In the genomic region with DNA sequence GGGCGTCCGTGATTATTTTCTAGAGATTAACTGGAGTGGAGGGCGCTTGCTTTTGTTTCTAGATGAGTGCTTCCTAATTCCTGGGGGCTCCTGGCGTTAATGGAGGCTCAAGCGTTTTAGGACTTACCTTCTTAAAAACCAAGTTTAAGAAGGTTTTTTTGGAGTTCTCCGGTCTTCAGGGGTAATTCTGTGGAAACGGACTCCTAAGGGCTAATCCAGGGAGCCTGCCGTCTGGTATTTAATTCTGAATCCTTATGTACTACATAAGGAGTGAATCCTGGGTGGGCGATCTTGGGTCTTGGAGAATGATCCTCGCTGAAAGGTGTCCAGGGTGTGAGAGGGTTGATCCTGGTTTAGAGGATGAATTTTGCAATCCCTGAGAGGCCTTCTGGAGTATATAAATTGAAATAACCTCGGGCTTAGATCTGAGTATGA, we compare ENCODE assay signal across 8 cellular contexts. TPM values are rescaled to one million over a fixed set of nuclear protein-coding genes. Genes with fewer than 3 reads are reported as not detected.
DNase-seq lines count a peak whose midpoint lies in the region; ATAC-seq and TF ChIP-seq lines count a peak whose summit lies in the region.

No MANE protein-coding gene starts in this region.

- POLR2A ChIA-PET in CD8-positive, alpha-beta T cell (lab: Charles Lee) = interaction anchor here (0.7 to 2.4 kb wide), 26 partner anchors 14 to 380 kb away, joined by 3 to 16 read pairs (median 4); partner anchors contain the start of genes AKT1S1, ALDH16A1, AP2A1 and FLT3LG

- H3K4me1 Mint-ChIP-seq in CD8-positive, alpha-beta T cell (ENCODE audit: low read depth) = peaks cover 59% of the 10 kb centered on the region

- no peaks in the 10 kb centered on the region for H3K9me3 ChIP-seq in CD8-positive, alpha-beta T cell (ENCODE audit: low read length)
- no peaks in the 10 kb centered on the region for H3K9me3 ChIP-seq in ovary

- H3K27ac Mint-ChIP-seq in CD8-positive, alpha-beta T cell = peak overlapping the region; percentile 98

- peak overlapping the region; percentile 95 for H3K4me3 ChIP-seq in CD8-positive, alpha-beta T cell (ENCODE audit: low read depth, low read length)
- H3K4me3 ChIP-seq in ovary = peak overlapping the region; percentile 72

- peaks cover 62% of the 10 kb centered on the region for H3K36me3 Mint-ChIP-seq in CD8-positive, alpha-beta T cell

- peak overlapping the region; percentile 95 for H3K27ac ChIP-seq in CD8-positive, alpha-beta T cell (ENCODE audit: low read depth, low read length)
- H3K27ac ChIP-seq in epithelial cell of prostate (peak overlapping the region; percentile 87), ovary (peak overlapping the region; percentile 87 to 89)

- ATAC-seq in CD8-positive, alpha-beta T cell = no peak

- peaks cover 33% of the 10 kb centered on the region for H3K4me1 ChIP-seq in CD8-positive, alpha-beta T cell (ENCODE audit: insufficient read depth, low read length)
- H3K4me1 ChIP-seq in ovary (ENCODE audit: insufficient read depth) = peaks cover 8% of the 10 kb centered on the region

- TF ChIP-seq CTCF in CD8-positive, alpha-beta T cell (IDR thresholded peaks at IDR 0.05) = no peak
- peak in 1 of 3 donors; percentile 3 for TF ChIP-seq CTCF in ovary (IDR thresholded peaks at IDR 0.05)

- WGBS in ovary, 3 donors = 0 to 1% (median 0%) methylated on average over 11 of the region's 11 CpGs

- no peaks in the 10 kb centered on the region for H3K9me3 Mint-ChIP-seq in CD8-positive, alpha-beta T cell

- no peaks in the 10 kb centered on the region for H3K27me3 ChIP-seq in CD8-positive, alpha-beta T cell (ENCODE audit: insufficient read depth, low read length)
- no peaks in the 10 kb centered on the region for H3K27me3 ChIP-seq in ovary

- peak overlapping the region; percentile 100 for H3K4me3 Mint-ChIP-seq in CD8-positive, alpha-beta T cell

- H3K27me3 Mint-ChIP-seq in CD8-positive, alpha-beta T cell (ENCODE audit: low read depth) = no peaks in the 10 kb centered on the region

- TF ChIP-seq POLR2A in ovary (IDR thresholded peaks at IDR 0.05) = no peak

- H3K36me3 ChIP-seq in CD8-positive, alpha-beta T cell (ENCODE audit: insufficient read depth, low read length) = peaks cover 42% of the 10 kb centered on the region
- H3K36me3 ChIP-seq in ovary = no peaks in the 10 kb centered on the region

- intact Hi-C loops in CD8-positive, alpha-beta T cell (cut with DNase I, micrococcal nuclease) = loop anchor here (1.0 to 2.0 kb wide), 12 partner anchors 9 to 381 kb away; partner anchors contain the start of genes RPL13A (in 2 of the 2), AKT1S1 (in 1 of the 2), ALDH16A1 (in 1 of the 2) and BCL2L12 (in 1 of the 2)
- intact Hi-C loops in ovary (cut with DNase I) = loop anchor here in 1 of 4 donors (5.0 kb wide), 1 partner anchor 181 kb away; the partner anchor contains the start of gene PRMT1

- no peak for TF ChIP-seq EP300 in ovary (IDR thresholded peaks at IDR 0.05)

- CTCF ChIA-PET in CD8-positive, alpha-beta T cell (lab: Charles Lee) = interaction anchor here (0.6 to 5.2 kb wide), 9 partner anchors 9 to 180 kb away, joined by 3 to 27 read pairs (median 4); partner anchors contain the start of genes FLT3LG and RPL13A

- no peak for DNase-seq in CD8-positive, alpha-beta T cell
- no peak for DNase-seq in epithelial cell of prostate (ENCODE audit: low read depth, low spot score)
- DNase-seq in ovary = no peak
- no peak for DNase-seq in SK-N-DZ (ENCODE audit: low spot score)
- DNase-seq in nucleus accumbens (lab: John Stamatoyannopoulos, UW) = no peak
- DNase-seq in SIG-M5 treated with dmso at 0.1 percent for 504 hours (lab: John Stamatoyannopoulos, UW; ENCODE audit: unreplicated experiment) = no peak
- no peak for DNase-seq in SW480 (ENCODE audit: low spot score)

TF ChIP-seq in PFSK-1, 5 proteins besides CTCF, POLR2A, EP300 and RAD21:
- TF ChIP-seq SIN3A (IDR thresholded peaks at IDR 0.05; ENCODE audit: borderline replicate concordance, insufficient read depth, low read length) (peak; percentile 88; the same call in 1 of the 2 replicates), POLR2AphosphoS5 (IDR thresholded peaks at IDR 0.05; ENCODE audit: low read depth, low read length) (no peak)
- TF ChIP-seq, protein P1, sequence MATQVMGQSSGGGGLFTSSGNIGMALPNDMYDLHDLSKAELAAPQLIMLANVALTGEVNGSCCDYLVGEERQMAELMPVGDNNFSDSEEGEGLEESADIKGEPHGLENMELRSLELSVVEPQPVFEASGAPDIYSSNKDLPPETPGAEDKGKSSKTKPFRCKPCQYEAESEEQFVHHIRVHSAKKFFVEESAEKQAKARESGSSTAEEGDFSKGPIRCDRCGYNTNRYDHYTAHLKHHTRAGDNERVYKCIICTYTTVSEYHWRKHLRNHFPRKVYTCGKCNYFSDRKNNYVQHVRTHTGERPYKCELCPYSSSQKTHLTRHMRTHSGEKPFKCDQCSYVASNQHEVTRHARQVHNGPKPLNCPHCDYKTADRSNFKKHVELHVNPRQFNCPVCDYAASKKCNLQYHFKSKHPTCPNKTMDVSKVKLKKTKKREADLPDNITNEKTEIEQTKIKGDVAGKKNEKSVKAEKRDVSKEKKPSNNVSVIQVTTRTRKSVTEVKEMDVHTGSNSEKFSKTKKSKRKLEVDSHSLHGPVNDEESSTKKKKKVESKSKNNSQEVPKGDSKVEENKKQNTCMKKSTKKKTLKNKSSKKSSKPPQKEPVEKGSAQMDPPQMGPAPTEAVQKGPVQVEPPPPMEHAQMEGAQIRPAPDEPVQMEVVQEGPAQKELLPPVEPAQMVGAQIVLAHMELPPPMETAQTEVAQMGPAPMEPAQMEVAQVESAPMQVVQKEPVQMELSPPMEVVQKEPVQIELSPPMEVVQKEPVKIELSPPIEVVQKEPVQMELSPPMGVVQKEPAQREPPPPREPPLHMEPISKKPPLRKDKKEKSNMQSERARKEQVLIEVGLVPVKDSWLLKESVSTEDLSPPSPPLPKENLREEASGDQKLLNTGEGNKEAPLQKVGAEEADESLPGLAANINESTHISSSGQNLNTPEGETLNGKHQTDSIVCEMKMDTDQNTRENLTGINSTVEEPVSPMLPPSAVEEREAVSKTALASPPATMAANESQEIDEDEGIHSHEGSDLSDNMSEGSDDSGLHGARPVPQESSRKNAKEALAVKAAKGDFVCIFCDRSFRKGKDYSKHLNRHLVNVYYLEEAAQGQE (IDR thresholded peaks at IDR 0.05; ENCODE audit: insufficient read depth in 1 of 2, low read depth in 2 of 2, low read length in 2 of 2) = 0 out of 4 replicates have a peak, but pooled peaks of 1 of the 2 experiments have one; percentile 8
TF ChIP-seq in PFSK-1: peak in this region for 2.

RNA-seq across cellular contexts. Expression of gene RPS11, which starts 0.4 kb away (rescaled TPM):
- total RNA-seq in CD8-positive, alpha-beta T cell = 1,000 to 10,000 TPM; 3,746 to 3,873 TPM
- polyA plus RNA-seq in PFSK-1 (2012; ENCODE audit: insufficient read length, low read depth) = 6,321 TPM
- total RNA-seq in ovary = over 10,000 TPM in 2 of 7 donors, 1,000 to 10,000 TPM in 5; 2,881 to 13,366 (median 4,211) TPM
- polyA plus RNA-seq in ovary = 1,000 to 10,000 TPM; 8,754 to 9,572 TPM
- 2,955 and 3,351 TPM in 2 replicates for polyA plus RNA-seq in SK-N-DZ (2014; cell fraction: cytosol; rRNA removed)
- polyA plus RNA-seq in SK-N-DZ (2014; cell fraction: nucleus; rRNA removed) = 1,993 and 2,628 TPM in 2 replicates

RNA-seq across cellular contexts. Expression of gene RPL13A, which starts 9.2 kb away (rescaled TPM):
- total RNA-seq in CD8-positive, alpha-beta T cell = 1,000 to 10,000 TPM; 5,165 to 5,323 TPM
- 10,979 TPM for polyA plus RNA-seq in PFSK-1 (2012; ENCODE audit: insufficient read length, low read depth)
- 1,000 to 10,000 TPM; 4,998 to 9,736 (median 6,664) TPM for total RNA-seq in ovary
- polyA plus RNA-seq in ovary = 1,000 to 10,000 TPM; 3,682 to 6,907 TPM
- 2,059 and 2,161 TPM in 2 replicates for polyA plus RNA-seq in SK-N-DZ (2014; cell fraction: cytosol; rRNA removed)
- 1,139 and 1,390 TPM in 2 replicates for polyA plus RNA-seq in SK-N-DZ (2014; cell fraction: nucleus; rRNA removed)

RNA-seq across cellular contexts. Expression of gene FCGRT, which starts 15.9 kb away (rescaled TPM):
- 10 to 100 TPM; 20.1 to 25.5 TPM for total RNA-seq in CD8-positive, alpha-beta T cell
- 45.1 TPM for polyA plus RNA-seq in PFSK-1 (2012; ENCODE audit: insufficient read length, low read depth)
- 100 to 1,000 TPM; 158 to 247 (median 238) TPM for total RNA-seq in ovary
- polyA plus RNA-seq in ovary = 100 to 1,000 TPM; 180 to 295 TPM
- polyA plus RNA-seq in SK-N-DZ (2014; cell fraction: cytosol; rRNA removed) = 6.2 and 10.0 TPM in 2 replicates
- polyA plus RNA-seq in SK-N-DZ (2014; cell fraction: nucleus; rRNA removed) = 12.9 and 20.4 TPM in 2 replicates

RNA-seq across cellular contexts. Expression of gene FLT3LG, which starts 22.6 kb away (rescaled TPM):
- 100 to 1,000 TPM; 246 to 259 TPM for total RNA-seq in CD8-positive, alpha-beta T cell
- 5.8 TPM for polyA plus RNA-seq in PFSK-1 (2012; ENCODE audit: insufficient read length, low read depth)
- total RNA-seq in ovary = 10 to 100 TPM in 5 of 7 donors, 1 to 10 TPM in 2; 5.1 to 15.2 (median 12.2) TPM
- polyA plus RNA-seq in ovary = 10 to 100 TPM in 1 of 2 donors, 1 to 10 TPM in 1; 3.9 to 15.3 TPM
- 0.32 and 0.54 TPM in 2 replicates for polyA plus RNA-seq in SK-N-DZ (2014; cell fraction: cytosol; rRNA removed)
- polyA plus RNA-seq in SK-N-DZ (2014; cell fraction: nucleus; rRNA removed) = 1.1 and 1.5 TPM in 2 replicates

RNA-seq across cellular contexts. Expression of gene RCN3, which starts 31.2 kb away (rescaled TPM):
- total RNA-seq in CD8-positive, alpha-beta T cell = 1 to 10 TPM; 1.3 to 2.4 TPM
- polyA plus RNA-seq in PFSK-1 (2012; ENCODE audit: insufficient read length, low read depth) = 29.6 TPM
- 10 to 100 TPM; 26.4 to 54.8 (median 37.8) TPM for total RNA-seq in ovary
- polyA plus RNA-seq in ovary = 10 to 100 TPM; 13.6 to 37.5 TPM
- 6.9 and 16.4 TPM in 2 replicates for polyA plus RNA-seq in SK-N-DZ (2014; cell fraction: cytosol; rRNA removed)
- polyA plus RNA-seq in SK-N-DZ (2014; cell fraction: nucleus; rRNA removed) = 7.5 and 25.5 TPM in 2 replicates

Comparison
In these comparisons a context has a peak if more than half of its experiments do, and no peak if none do; other contexts are left out.
1. RNA of gene FCGRT, which starts 15.9 kb away (total RNA-seq): 158 to 247 TPM in ovary; 20.1 to 25.5 TPM in CD8-positive, alpha-beta T cell; every median in the first group is over 4 times any median in the second.
2. Peak in every context shown above with its lines, with median percentiles within 50 percentile points of each other: H3K27ac ChIP-seq.